ENCODE assay signal across 12 cellular contexts in genomic region chr22:49616356-49617231, GRCh38.
"Had no signal": no experiment of that assay in that cellular context is flagged by ENCODE, and none has a peak within 500 bp of the region (broad histone marks: within the 10 kb centered on the region; RNA-seq: fewer than 3 reads in every experiment).

No MANE protein-coding gene starts in this region.

- ATAC-seq: activated CD8-positive, alpha-beta T cell treated with anti-CD3 and anti-CD28 coated beads, Interleukin-2, amount 10 ng/mL, durations not matched to agents 7 days and 5 days; left lobe of liver had no signal

- FAIRE-seq: bronchial epithelial cell had no signal

- H3K27ac Mint-ChIP-seq: activated CD8-positive, alpha-beta T cell treated with anti-CD3 and anti-CD28 coated beads, Interleukin-2, amount 10 ng/mL, durations not matched to agents 7 days and 5 days; activated T-helper 2 cell treated with anti-CD3 and anti-CD28 coated beads, Interferon-gamma antibody, Interleukin-2, Interleukin-4, amounts not matched to agents 10 μg/mL and 5 μg/mL and 100 μg/mL, durations not matched to agents 14 hours and 24 hours and 36 hours had no signal

- H3K4me3 ChIP-seq: ascending aorta, esophagus muscularis mucosa, skin epidermis, tibial nerve had no signal

- DNase-seq: activated CD4-positive, alpha-beta T cell treated with anti-CD3 and anti-CD28 coated beads for 48 hours; activated CD8-positive, alpha-beta T cell treated with anti-CD3 and anti-CD28 coated beads, Interleukin-2, amount 10 ng/mL, durations not matched to agents 7 days and 5 days; foreskin fibroblast; glutamatergic neuron had no signal

- H3K4me1 ChIP-seq: ascending aorta, esophagus muscularis mucosa, tibial nerve had no signal

- H3K27me3 ChIP-seq: ascending aorta had no signal

- H3K36me3 ChIP-seq: ascending aorta, esophagus muscularis mucosa had no signal

- H3K27ac ChIP-seq: ascending aorta, esophagus muscularis mucosa, skin epidermis, tibial nerve, VCaP had no signal

- H3K4me3 Mint-ChIP-seq: activated CD8-positive, alpha-beta T cell treated with anti-CD3 and anti-CD28 coated beads, Interleukin-2, amount 10 ng/mL, durations not matched to agents 7 days and 5 days had no signal
